ENCODE assay signal across 8 cellular contexts in the genomic region with DNA sequence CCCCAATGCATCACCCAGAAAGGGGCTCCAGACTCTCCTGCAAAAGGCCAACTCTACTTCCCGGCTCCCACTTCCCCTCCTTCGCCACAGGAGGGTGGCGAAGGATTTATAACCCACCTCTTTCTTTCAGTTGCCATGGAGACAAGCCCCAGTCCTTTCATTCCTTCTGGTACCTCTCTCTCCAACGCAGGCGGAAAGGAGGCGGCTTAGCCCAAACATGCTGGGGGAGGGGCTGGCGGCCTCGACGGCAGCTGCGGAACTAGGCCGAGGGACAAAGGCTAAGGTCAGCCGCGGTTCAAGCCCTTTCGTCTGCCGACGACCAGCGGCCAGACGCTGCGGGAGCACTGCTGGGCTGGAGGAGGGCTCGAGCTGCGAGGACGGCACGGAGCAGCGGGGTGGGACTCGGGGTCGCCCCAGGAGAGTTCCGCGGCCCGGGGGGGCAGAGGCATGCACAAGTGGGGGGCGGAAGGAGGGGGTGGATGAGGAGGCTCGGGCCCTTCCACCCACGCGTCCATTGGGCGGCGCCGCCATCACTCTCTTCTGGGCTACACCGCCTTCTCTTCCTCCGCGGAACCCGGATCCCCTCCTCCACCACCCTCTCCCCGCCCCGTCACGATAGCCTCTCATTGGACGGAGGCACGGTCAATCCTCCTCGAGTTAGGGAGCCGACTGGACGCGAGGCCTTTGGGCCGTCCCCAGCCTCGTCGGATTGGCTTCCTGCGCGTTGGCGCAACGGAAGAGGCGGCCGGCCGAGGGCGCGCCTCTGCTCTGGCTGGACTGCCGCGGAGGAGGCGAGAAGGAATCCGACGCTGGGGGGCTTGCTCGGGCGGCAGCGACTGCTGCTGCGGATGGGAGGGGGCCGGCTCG. TPM values are rescaled to one million over a fixed set of nuclear protein-coding genes. Genes with fewer than 3 reads are reported as not detected.
DNase-seq lines count a peak whose midpoint lies in the region; ATAC-seq and TF ChIP-seq lines count a peak whose summit lies in the region.

A gene (plus strand): TSS at position 766 of the 867 bp plus-strand sequence.

- H3K4me2 ChIP-seq in mammary epithelial cell (ENCODE audit: insufficient read depth, low read depth, low read length) = peak within 1 kb of the TSS; percentile 80

- ATAC-seq in GM18907 (IDR thresholded peaks at IDR 0.05; ENCODE audit: unreplicated experiment) (peak; percentile 96), HG03159 (IDR thresholded peaks at IDR 0.05; ENCODE audit: unreplicated experiment) (peak; percentile 94)

- peaks cover 7% of the 10 kb centered on the region for H4K20me1 ChIP-seq in mammary epithelial cell (ENCODE audit: insufficient read depth, low read length)

- DNase-seq in AG08396 (ENCODE audit: low spot score) (peak; percentile 99), NCI-H2227 (lab: John Stamatoyannopoulos, UW; ENCODE audit: unreplicated experiment) (peak; percentile 99), WERI-Rb-1 (peak; percentile 100), mammary epithelial cell (peak; percentile 99)

- H3K27me3 ChIP-seq in WERI-Rb-1 (ENCODE audit: insufficient read depth, low read depth, severe bottlenecking) (no peaks in the 10 kb centered on the region), mammary epithelial cell (ENCODE audit: insufficient read depth, low read length) (no peaks in the 10 kb centered on the region)

- H2AFZ ChIP-seq in mammary epithelial cell (ENCODE audit: low read depth, low read length) = peak within 1 kb of the TSS; percentile 85

- H3K36me3 ChIP-seq in WERI-Rb-1 = peaks cover 52% of the 10 kb centered on the region
- H3K36me3 ChIP-seq in mammary epithelial cell (ENCODE audit: insufficient read depth, low read length) = no peaks in the 10 kb centered on the region

- H3K27ac ChIP-seq in WERI-Rb-1 (peak within 1 kb of the TSS; percentile 99), mammary epithelial cell (ENCODE audit: insufficient read depth, low read depth, low read length) (peak within 1 kb of the TSS; percentile 82), skin epidermis (peak within 1 kb of the TSS; percentile 88 to 99 (median 98))

- H3K4me3 ChIP-seq in WERI-Rb-1 (ENCODE audit: low read depth, low read length) (peak within 1 kb of the TSS; percentile 98), mammary epithelial cell (replicated peaks in 1 of 3; ENCODE audit: insufficient read depth in 1 of 3, low read depth in 2 of 3, low read length in 3 of 3) (peak within 1 kb of the TSS; percentile 87 to 97 (median 94)), iPS-18c (ENCODE audit: insufficient read depth, low read depth, low read length) (peak within 1 kb of the TSS; percentile 94), skin epidermis (peak within 1 kb of the TSS; percentile 73 to 98 (median 86))

- peaks cover 32% of the 10 kb centered on the region for H3K4me1 ChIP-seq in mammary epithelial cell (ENCODE audit: insufficient read depth, low read length)

- BruUV-seq in mammary epithelial cell (replicated peaks; lab: Mats Ljungman, UMichigan) = TSS peak; percentile 31

- dilution Hi-C loops in mammary epithelial cell (cut with HindIII; ENCODE audit: low sequenced_read_pairs) = no loop called here

- H3K79me2 ChIP-seq in mammary epithelial cell (ENCODE audit: insufficient read depth, low read length) = peaks cover 68% of the 10 kb centered on the region

- no peaks in the 10 kb centered on the region for H3K9me3 ChIP-seq in WERI-Rb-1 (ENCODE audit: severe bottlenecking)
- no peaks in the 10 kb centered on the region for H3K9me3 ChIP-seq in mammary epithelial cell (replicated peaks; ENCODE audit: insufficient read depth, low read length)
- peaks cover 5% of the 10 kb centered on the region for H3K9me3 ChIP-seq in iPS-18c (ENCODE audit: control insufficient read depth, insufficient read depth, low read length)

- CTCF ChIA-PET in mammary epithelial cell (lab: Charles Lee; ENCODE audit: low non-redundant PET) = no interaction called here

- H3K9ac ChIP-seq in mammary epithelial cell (ENCODE audit: insufficient read depth, low read length) = peak within 1 kb of the TSS; percentile 91

- intact Hi-C loops in mammary epithelial cell (cut with micrococcal nuclease) = loop anchor here (1.0 to 2.0 kb wide), 5 partner anchors 10 to 196 kb away; a partner anchor contains a TSS

- TF ChIP-seq CTCF in WERI-Rb-1 (IDR thresholded peaks at IDR 0.05; ENCODE audit: low read depth, low read length) (peak; percentile 45; the same call in 1 of the 2 replicates), mammary epithelial cell (conservative IDR thresholded peaks at IDR 0.05 in 1 of 2, IDR thresholded peaks at IDR 0.05 in 1 of 2; ENCODE audit: extremely low read depth in 1 of 2, insufficient read depth in 1 of 2, low read depth in 1 of 2, low read length in 2 of 2) (peak; percentile 42)

- in situ Hi-C loops in mammary epithelial cell (cut with MboI; ENCODE audit: low sequenced_read_pairs in 2 of 2) = no loop called here

- WGBS in mammary epithelial cell (ENCODE audit: low coverage, missing lambda C conversion rate) = 0% methylated on average over 9 of the region's 72 CpGs

RNA-seq across cellular contexts. Expression of the gene that starts here (rescaled TPM):
- 10 to 100 TPM; 41.0 to 45.0 TPM for total RNA-seq in mammary epithelial cell
- 19.8 TPM for polyA plus RNA-seq in mammary epithelial cell
- polyA minus RNA-seq in mammary epithelial cell = 46.3 TPM

Comparison
In these comparisons a context has a peak if more than half of its experiments do, and no peak if none do; other contexts are left out.
1. Peak in every context shown above with its lines: DNase-seq, ATAC-seq, H3K4me3 ChIP-seq and H3K27ac ChIP-seq.